In genomic region chr2:231708773-231709635, GRCh38 we compare ENCODE assay signal across 1 cellular context.
TF ChIP-seq lines count a peak whose summit lies in the region.

No MANE protein-coding gene starts in this region.

TF ChIP-seq in GM23338, 12 proteins besides CTCF, POLR2A, EP300 and RAD21 (continued from another document):
- no peak for TF ChIP-seq ZNF462 (CRISPR knock-in tag; IDR thresholded peaks at IDR 0.05)
- TF ChIP-seq, protein P1, sequence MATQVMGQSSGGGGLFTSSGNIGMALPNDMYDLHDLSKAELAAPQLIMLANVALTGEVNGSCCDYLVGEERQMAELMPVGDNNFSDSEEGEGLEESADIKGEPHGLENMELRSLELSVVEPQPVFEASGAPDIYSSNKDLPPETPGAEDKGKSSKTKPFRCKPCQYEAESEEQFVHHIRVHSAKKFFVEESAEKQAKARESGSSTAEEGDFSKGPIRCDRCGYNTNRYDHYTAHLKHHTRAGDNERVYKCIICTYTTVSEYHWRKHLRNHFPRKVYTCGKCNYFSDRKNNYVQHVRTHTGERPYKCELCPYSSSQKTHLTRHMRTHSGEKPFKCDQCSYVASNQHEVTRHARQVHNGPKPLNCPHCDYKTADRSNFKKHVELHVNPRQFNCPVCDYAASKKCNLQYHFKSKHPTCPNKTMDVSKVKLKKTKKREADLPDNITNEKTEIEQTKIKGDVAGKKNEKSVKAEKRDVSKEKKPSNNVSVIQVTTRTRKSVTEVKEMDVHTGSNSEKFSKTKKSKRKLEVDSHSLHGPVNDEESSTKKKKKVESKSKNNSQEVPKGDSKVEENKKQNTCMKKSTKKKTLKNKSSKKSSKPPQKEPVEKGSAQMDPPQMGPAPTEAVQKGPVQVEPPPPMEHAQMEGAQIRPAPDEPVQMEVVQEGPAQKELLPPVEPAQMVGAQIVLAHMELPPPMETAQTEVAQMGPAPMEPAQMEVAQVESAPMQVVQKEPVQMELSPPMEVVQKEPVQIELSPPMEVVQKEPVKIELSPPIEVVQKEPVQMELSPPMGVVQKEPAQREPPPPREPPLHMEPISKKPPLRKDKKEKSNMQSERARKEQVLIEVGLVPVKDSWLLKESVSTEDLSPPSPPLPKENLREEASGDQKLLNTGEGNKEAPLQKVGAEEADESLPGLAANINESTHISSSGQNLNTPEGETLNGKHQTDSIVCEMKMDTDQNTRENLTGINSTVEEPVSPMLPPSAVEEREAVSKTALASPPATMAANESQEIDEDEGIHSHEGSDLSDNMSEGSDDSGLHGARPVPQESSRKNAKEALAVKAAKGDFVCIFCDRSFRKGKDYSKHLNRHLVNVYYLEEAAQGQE (IDR thresholded peaks at IDR 0.05; ENCODE audit: unreplicated experiment) = no peak
